ENCODE assay signal across 12 cellular contexts in genomic region chr2:68742638-68743037, GRCh38. TPM values are rescaled to one million over a fixed set of nuclear protein-coding genes. Genes with fewer than 3 reads are reported as not detected.
DNase-seq lines count a peak whose midpoint lies in the region; ATAC-seq, FAIRE-seq and TF ChIP-seq lines count a peak whose summit lies in the region.
"Had no signal": no experiment of that assay in that cellular context is flagged by ENCODE, and none has a peak within 500 bp of the region (broad histone marks: within the 10 kb centered on the region; RNA-seq: fewer than 3 reads in every experiment).

No MANE protein-coding gene starts in this region.

- in situ Hi-C loops in GM12878 (cut with MboI): no loop called here

- H3K9ac ChIP-seq in GM12878 (ENCODE audit: control insufficient read depth, insufficient read depth, low read length): no peak overlapping the region

- TF ChIP-seq CTCF in right atrium auricular region (IDR thresholded peaks at IDR 0.05): no peak
- no peak for TF ChIP-seq CTCF in GM12878 (IDR thresholded peaks at IDR 0.05 in 2 of 3, conservative IDR thresholded peaks at IDR 0.05 in 1 of 3; ENCODE audit: control insufficient read depth in 2 of 3, extremely low read depth in 1 of 3, insufficient read depth in 1 of 3, low read depth in 3 of 3, low read length in 3 of 3)
- TF ChIP-seq CTCF in upper lobe of right lung (IDR thresholded peaks at IDR 0.05): no peak

- TF ChIP-seq EP300 in GM12878 (IDR thresholded peaks at IDR 0.05; ENCODE audit: borderline replicate concordance in 1 of 2, control insufficient read depth in 1 of 2, low read depth in 2 of 2, low read length in 2 of 2): no peak

- H4K20me1 ChIP-seq in GM12878 (ENCODE audit: control insufficient read depth, insufficient read depth): no peaks in the 10 kb centered on the region

- H3K36me3 ChIP-seq in right atrium auricular region: no peaks in the 10 kb centered on the region
- no peaks in the 10 kb centered on the region; a peak in 1 of 4 replicates for H3K36me3 ChIP-seq in GM12878 (ENCODE audit: control insufficient read depth in 2 of 2, insufficient read depth in 2 of 2, low read length in 1 of 2)
- no peaks in the 10 kb centered on the region for H3K36me3 ChIP-seq in upper lobe of right lung
- H3K36me3 ChIP-seq: SJSA1 had no signal

- H2AFZ ChIP-seq in GM12878 (ENCODE audit: control insufficient read depth, low read depth, low read length): no peak overlapping the region

- RAD21 ChIA-PET in GM12878 (lab: Charles Lee; ENCODE audit: unreplicated experiment): interaction anchor here (1.1 kb wide), 1 partner anchor 9 kb away, joined by 4 read pairs; no protein-coding TSS in a partner anchor

- CTCF ChIA-PET in GM12878 (lab: Yijun Ruan, JAX): interaction anchor here (1.1 to 2.0 kb wide), 5 partner anchors 9 to 279 kb away, joined by 3 to 15 read pairs (median 3); no protein-coding TSS in a partner anchor

- no peaks in the 10 kb centered on the region for H3K27me3 ChIP-seq in right atrium auricular region
- no peaks in the 10 kb centered on the region for H3K27me3 ChIP-seq in GM12878 (replicated peaks in 1 of 2; ENCODE audit: control insufficient read depth in 2 of 2, insufficient read depth in 2 of 2, low read length in 1 of 2)
- no peaks in the 10 kb centered on the region for H3K27me3 ChIP-seq in upper lobe of right lung
- H3K27me3 ChIP-seq: SJSA1 had no signal

- peak; percentile 38 for FAIRE-seq in GM12878 (lab: Jason Lieb, UNC)
- FAIRE-seq: endometrium had no signal

- H3K27ac ChIP-seq in right atrium auricular region (peak overlapping the region in 1 of 2 donors; percentile 7), GM12878 (ENCODE audit: control insufficient read depth, insufficient read depth) (no peak overlapping the region), upper lobe of right lung (peak overlapping the region; percentile 65)
- H3K27ac ChIP-seq: SJSA1 had no signal

- intact Hi-C loops in Right ventricle myocardium inferior (cut with DNase I) (no loop called here), GM12878 (cut with micrococcal nuclease; ENCODE audit: unreplicated experiment) (no loop called here), upper lobe of right lung (cut with DNase I) (no loop called here)

- H3K4me2 ChIP-seq in GM12878 (ENCODE audit: control insufficient read depth, insufficient read depth): no peak overlapping the region

- H3K4me3 ChIP-seq in right atrium auricular region (no peak overlapping the region), GM12878 (no peak overlapping the region), upper lobe of right lung (no peak overlapping the region)
- H3K4me3 ChIP-seq: SJSA1 had no signal

- BruUV-seq in GM12878 (replicated peaks; lab: Mats Ljungman, UMichigan): no TSS peak

- SMC1A ChIA-PET in GM12878 (lab: Charles Lee; ENCODE audit: uncharacterized antibody, unreplicated experiment): interaction anchor here (0.6 to 1.4 kb wide), 3 partner anchors 9 to 279 kb away, joined by 3 read pairs; no protein-coding TSS in a partner anchor

- no peaks in the 10 kb centered on the region for H3K4me1 ChIP-seq in right atrium auricular region
- H3K4me1 ChIP-seq in GM12878 (ENCODE audit: control insufficient read depth, insufficient read depth, low read length): peaks cover 38% of the 10 kb centered on the region
- peaks cover 33% of the 10 kb centered on the region for H3K4me1 ChIP-seq in upper lobe of right lung

- no peaks in the 10 kb centered on the region for H3K9me3 ChIP-seq in right atrium auricular region
- H3K9me3 ChIP-seq in GM12878 (replicated peaks; ENCODE audit: control insufficient read depth, insufficient read depth, low read length): no peaks in the 10 kb centered on the region
- no peaks in the 10 kb centered on the region for H3K9me3 ChIP-seq in upper lobe of right lung
- H3K9me3 ChIP-seq: SJSA1 had no signal

- H3K79me2 ChIP-seq in GM12878 (ENCODE audit: control insufficient read depth, insufficient read depth, low read length): no peaks in the 10 kb centered on the region

- ATAC-seq in Right ventricle myocardium inferior (no peak), GM12878 (no peak), upper lobe of right lung (peak; percentile 43), HG03432 (IDR thresholded peaks at IDR 0.05; ENCODE audit: unreplicated experiment) (no peak), HG03565 (IDR thresholded peaks at IDR 0.05; ENCODE audit: unreplicated experiment) (no peak)

- no peak for TF ChIP-seq RAD21 in GM12878 (IDR thresholded peaks at IDR 0.05; ENCODE audit: insufficient read depth, low read depth, low read length)

- TF ChIP-seq POLR2A in GM12878 (IDR thresholded peaks at IDR 0.05; ENCODE audit: low read depth, low read length): no peak

- POLR2A ChIA-PET in GM12878 (lab: Charles Lee): interaction anchor here (0.6 kb wide), 1 partner anchor 1520 kb away, joined by 4 read pairs; no protein-coding TSS in a partner anchor

- peak; percentile 52 for DNase-seq in right atrium auricular region (ENCODE audit: low spot score)
- no peak for DNase-seq in Right ventricle myocardium inferior (ENCODE audit: missing footprints)
- peak; percentile 6 for DNase-seq in NCI-H69 (lab: John Stamatoyannopoulos, UW)
- no peak for DNase-seq in GM12878 (ENCODE audit: low read depth, low spot score)
- no peak for DNase-seq in upper lobe of right lung
- no peak for DNase-seq in HT-29 (ENCODE audit: low spot score)
- DNase-seq: COR-L47, immature natural killer cell had no signal

TF ChIP-seq in GM12878, 131 proteins besides CTCF, POLR2A, EP300 and RAD21:
- TF ChIP-seq ZSCAN29 (IDR thresholded peaks at IDR 0.05) (no peak), DPF2 (IDR thresholded peaks at IDR 0.05) (no peak), BMI1 (IDR thresholded peaks at IDR 0.05; ENCODE audit: borderline replicate concordance) (no peak), IRF4 (IDR thresholded peaks at IDR 0.05; ENCODE audit: low read depth, low read length) (no peak)
TF ChIP-seq in GM12878: peak in this region for 0.

RNA-seq across cellular contexts. Expression of gene ARHGAP25, which starts 8.0 kb away (rescaled TPM):
- total RNA-seq in right atrium auricular region (10 to 100 TPM in 1 of 2 donors, 1 to 10 TPM in 1; 4.2 to 12.8 TPM), Right ventricle myocardium inferior (9.4 TPM), GM12878 (2014; rRNA removed) (0.51 and 0.93 TPM in 2 replicates), GM12878 (2014; rRNA removed; fragmentation: Illumina TruSeq; extraction: Trizol) (0.89 and 0.97 TPM in 2 replicates), GM12878 (2021) (0.56 and 1.0 TPM in 2 replicates), upper lobe of right lung (31.8 TPM)
- not detected in 2 replicates for total RNA-seq in GM12878 (2013; cell fraction: nucleolus; rRNA removed)
- 3.8 TPM for polyA plus RNA-seq in GM12878 (2011; ENCODE audit: low read depth)
- polyA plus RNA-seq in GM12878 (2011; rRNA removed) (0.13 and 0.15 TPM in 2 replicates), GM12878 (2014; fragmentation: Illumina TruSeq; extraction: Trizol) (0.65 and 0.96 TPM in 2 replicates), GM12878 (2014; fragmentation: Nextera tagmentation; extraction: Ambion mirVana) (under 1 TPM; 0.40 to 0.42 TPM), GM12878 (2014; rRNA removed) (0.38 and 1.0 TPM in 2 replicates), GM12878 (2016; fragmentation: Nextera tagmentation; extraction: Ambion mirVana) (under 1 TPM; 0.37 to 0.39 TPM)
- 0.07 and 0.10 TPM in 2 replicates for polyA plus RNA-seq in GM12878 (2011; cell fraction: cytosol; rRNA removed)
- polyA plus RNA-seq in GM12878 (2011; cell fraction: nucleus; rRNA removed): 0.13 and 0.20 TPM in 2 replicates
- 2.9 and 5.5 TPM in 2 replicates for polyA plus RNA-seq in GM12878 (2012)
- 0.29 TPM in 1 of 2 replicates, not detected in the other for polyA minus RNA-seq in GM12878 (2011; rRNA and poly(A)+ RNA removed)
- not detected in 2 replicates for polyA minus RNA-seq in GM12878 (2011; cell fraction: cytosol; rRNA and poly(A)+ RNA removed)
- 0.24 TPM in 1 of 2 replicates, not detected in the other for polyA minus RNA-seq in GM12878 (2011; cell fraction: nucleus; rRNA and poly(A)+ RNA removed)
- not detected in 2 replicates for total RNA-seq in HT-29 (2014; rRNA removed; shearing (Covaris generic))
- total RNA-seq: SJSA1 had no signal

Comparison
In these comparisons a context has a peak if more than half of its experiments do, and no peak if none do; other contexts are left out.
1. DNase-seq: peak in right atrium auricular region (single experiment) and NCI-H69 (single experiment); none in Right ventricle myocardium inferior (single experiment), GM12878 (single experiment), upper lobe of right lung (single experiment) and HT-29 (single experiment).